ENCODE assay signal across 9 cellular contexts in the genomic region with DNA sequence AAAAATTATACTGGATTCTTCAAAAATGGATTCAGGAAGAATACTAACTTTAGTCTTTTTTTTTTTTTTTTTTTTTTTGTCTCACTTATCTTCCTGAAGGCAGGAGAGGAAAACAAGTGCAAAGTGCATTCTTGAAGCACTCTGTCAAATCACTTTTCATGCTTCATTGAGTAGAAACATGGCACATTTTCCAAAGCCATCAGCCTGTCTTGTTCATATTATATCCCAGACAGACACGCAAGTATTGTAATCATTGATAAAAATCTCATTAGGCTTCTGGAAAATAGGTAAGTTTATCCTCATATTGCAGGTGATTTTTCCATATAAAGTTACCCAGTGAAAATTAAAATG. TPM values are rescaled to one million over a fixed set of nuclear protein-coding genes. Genes with fewer than 3 reads are reported as not detected.
A peak's percentile ranks its signal among the peaks of the same experiment; 100 is the strongest.
DNase-seq lines count a peak whose midpoint lies in the region; ATAC-seq and TF ChIP-seq lines count a peak whose summit lies in the region.
"Had no signal": no experiment of that assay in that cellular context is flagged by ENCODE, and none has a peak within 500 bp of the region (broad histone marks: within the 10 kb centered on the region; RNA-seq: fewer than 3 reads in every experiment).

No MANE protein-coding gene starts in this region.

- H3K27me3 Mint-ChIP-seq in activated naive CD8-positive, alpha-beta T cell, result no peaks in the 10 kb centered on the region
- H3K27me3 Mint-ChIP-seq in activated naive CD8-positive, alpha-beta T cell treated with anti-CD3 and anti-CD28 coated beads for 36 hours, result no peaks in the 10 kb centered on the region
- no peaks in the 10 kb centered on the region for H3K27me3 Mint-ChIP-seq in activated naive CD8-positive, alpha-beta T cell treated with anti-CD3 and anti-CD28 coated beads, Interleukin-2, amount 10 ng/mL, durations not matched to agents 7 days and 5 days

- H3K36me3 ChIP-seq in kidney epithelial cell (ENCODE audit: control insufficient read depth, insufficient read depth, low read length) (no peaks in the 10 kb centered on the region), tibial nerve (peaks cover 0 to 16% (median 0%) of the 10 kb centered on the region in 3 donors), aorta (ENCODE audit: control insufficient read depth in 1 of 2, insufficient read depth in 2 of 2, low read length in 1 of 2) (no peaks in the 10 kb centered on the region)

- TF ChIP-seq EP300 in tibial nerve (IDR thresholded peaks at IDR 0.05), result no peak

- H3K27ac ChIP-seq in tibial nerve (peak overlapping the region in 3 of 4 donors; percentile 86 to 89 (median 89)), aorta (ENCODE audit: low read depth in 1 of 2, low read length in 2 of 2) (no peak overlapping the region)

- H3K36me3 Mint-ChIP-seq in activated naive CD8-positive, alpha-beta T cell, result peaks cover 15% of the 10 kb centered on the region
- peaks cover 7% of the 10 kb centered on the region for H3K36me3 Mint-ChIP-seq in activated naive CD8-positive, alpha-beta T cell treated with anti-CD3 and anti-CD28 coated beads for 36 hours
- peaks cover 4% of the 10 kb centered on the region for H3K36me3 Mint-ChIP-seq in activated naive CD8-positive, alpha-beta T cell treated with anti-CD3 and anti-CD28 coated beads, Interleukin-2, amount 10 ng/mL, durations not matched to agents 7 days and 5 days

- H3K27ac Mint-ChIP-seq in activated naive CD8-positive, alpha-beta T cell, result peak overlapping the region; percentile 22
- H3K27ac Mint-ChIP-seq in activated naive CD8-positive, alpha-beta T cell treated with anti-CD3 and anti-CD28 coated beads for 36 hours, result no peak overlapping the region
- H3K27ac Mint-ChIP-seq in activated naive CD8-positive, alpha-beta T cell treated with anti-CD3 and anti-CD28 coated beads, Interleukin-2, amount 10 ng/mL, durations not matched to agents 7 days and 5 days, result no peak overlapping the region

- H3K4me1 Mint-ChIP-seq in activated naive CD8-positive, alpha-beta T cell (ENCODE audit: low read depth), result peaks cover 23% of the 10 kb centered on the region
- H3K4me1 Mint-ChIP-seq in activated naive CD8-positive, alpha-beta T cell treated with anti-CD3 and anti-CD28 coated beads for 36 hours, result peaks cover 19% of the 10 kb centered on the region
- H3K4me1 Mint-ChIP-seq in activated naive CD8-positive, alpha-beta T cell treated with anti-CD3 and anti-CD28 coated beads, Interleukin-2, amount 10 ng/mL, durations not matched to agents 7 days and 5 days, result peaks cover 3% of the 10 kb centered on the region

- no peaks in the 10 kb centered on the region for H3K9me3 Mint-ChIP-seq in activated naive CD8-positive, alpha-beta T cell (ENCODE audit: low read depth)
- peaks cover 2% of the 10 kb centered on the region for H3K9me3 Mint-ChIP-seq in activated naive CD8-positive, alpha-beta T cell treated with anti-CD3 and anti-CD28 coated beads for 36 hours
- H3K9me3 Mint-ChIP-seq in activated naive CD8-positive, alpha-beta T cell treated with anti-CD3 and anti-CD28 coated beads, Interleukin-2, amount 10 ng/mL, durations not matched to agents 7 days and 5 days, result peaks cover 3% of the 10 kb centered on the region

- H3K4me1 ChIP-seq in tibial nerve (peaks cover 0 to 26% (median 9%) of the 10 kb centered on the region in 4 donors), aorta (ENCODE audit: control insufficient read depth in 1 of 2, insufficient read depth in 2 of 2, low read length in 2 of 2) (no peaks in the 10 kb centered on the region)

- H3K4me3 Mint-ChIP-seq in activated naive CD8-positive, alpha-beta T cell, result peak overlapping the region; percentile 96
- no peak overlapping the region for H3K4me3 Mint-ChIP-seq in activated naive CD8-positive, alpha-beta T cell treated with anti-CD3 and anti-CD28 coated beads for 36 hours
- H3K4me3 Mint-ChIP-seq in activated naive CD8-positive, alpha-beta T cell treated with anti-CD3 and anti-CD28 coated beads, Interleukin-2, amount 10 ng/mL, durations not matched to agents 7 days and 5 days, result peak overlapping the region; percentile 92

- POLR2A ChIA-PET in activated naive CD8-positive, alpha-beta T cell treated with anti-CD3 and anti-CD28 coated beads, Interleukin-2, amount 10 ng/mL, durations not matched to agents 7 days and 5 days (lab: Charles Lee), result no interaction called here

- no peak for DNase-seq in activated naive CD8-positive, alpha-beta T cell treated with anti-CD3 and anti-CD28 coated beads for 36 hours
- no peak for DNase-seq in activated naive CD8-positive, alpha-beta T cell treated with anti-CD3 and anti-CD28 coated beads, Interleukin-2, amount 10 ng/mL, durations not matched to agents 7 days and 5 days
- DNase-seq in kidney epithelial cell (ENCODE audit: low read depth), result no peak
- no peak for DNase-seq in tibial nerve (ENCODE audit: low spot score in 2 of 2)
- no peak for DNase-seq in stimulated activated CD4-positive, alpha-beta T cell treated with anti-CD3 and anti-CD28 coated beads, Interleukin-2, amount 100 ng/mL, for 48 hours
- DNase-seq in aorta, result no peak
- no peak for DNase-seq in NCI-H510A treated with DMSO at 0.1 percent for 48 hours (lab: John Stamatoyannopoulos, UW)
- DNase-seq: DMS153 had no signal

- no peak for ATAC-seq in activated naive CD8-positive, alpha-beta T cell treated with anti-CD3 and anti-CD28 coated beads, Interleukin-2, amount 10 ng/mL, durations not matched to agents 7 days and 5 days (ENCODE audit: low read depth)
- no peak for ATAC-seq in aorta (ENCODE audit: low FRiP score)

- H3K4me3 ChIP-seq in kidney epithelial cell (ENCODE audit: low read depth, low read length) (peak overlapping the region; percentile 73), tibial nerve (peak overlapping the region in 2 of 4 donors; percentile 82 to 91), aorta (ENCODE audit: low read length in 2 of 2) (no peak overlapping the region)

- intact Hi-C loops in aorta (cut with DNase I), result loop anchor here (2.0 to 10.0 kb wide), 3 partner anchors 181 to 1531 kb away; a partner anchor contains a TSS

- H3K9me3 ChIP-seq in tibial nerve, result peaks cover 0 to 6% (median 3%) of the 10 kb centered on the region in 4 donors
- H3K9me3 ChIP-seq in aorta (ENCODE audit: control insufficient read depth, low read length), result no peaks in the 10 kb centered on the region

- TF ChIP-seq CTCF in kidney epithelial cell (IDR thresholded peaks at IDR 0.05; ENCODE audit: insufficient read depth, low read length, poor library complexity, severe bottlenecking), result no peak
- no peak for TF ChIP-seq CTCF in tibial nerve (IDR thresholded peaks at IDR 0.05)

- TF ChIP-seq POLR2A in tibial nerve (IDR thresholded peaks at IDR 0.05), result no peak

- 97 to 100% methylated on average over 1 of the region's 1 CpG for WGBS in tibial nerve, 2 donors
- 98% methylated on average over 1 of the region's 1 CpG for WGBS in aorta, 2 donors

- H3K27me3 ChIP-seq in kidney epithelial cell (ENCODE audit: control insufficient read depth, insufficient read depth, low read length) (no peaks in the 10 kb centered on the region), tibial nerve (no peaks in the 10 kb centered on the region), aorta (ENCODE audit: control insufficient read depth in 1 of 2, insufficient read depth in 2 of 2, low read length in 1 of 2) (no peaks in the 10 kb centered on the region)

RNA-seq across cellular contexts. Expression of a gene that starts 1.3 kb away (rescaled TPM):
- 1 to 10 TPM in 1 of 2 experiments, under 1 TPM in 1; 0.72 to 1.2 TPM for total RNA-seq in activated naive CD8-positive, alpha-beta T cell treated with anti-CD3 and anti-CD28 coated beads for 36 hours
- total RNA-seq in activated naive CD8-positive, alpha-beta T cell treated with anti-CD3 and anti-CD28 coated beads, Interleukin-2, amount 10 ng/mL, durations not matched to agents 7 days and 5 days, result 1 to 10 TPM; 1.7 to 2.7 TPM
- total RNA-seq in kidney epithelial cell (2.5 and 2.9 TPM in 2 replicates), tibial nerve (1 to 10 TPM; 2.9 to 6.7 (median 5.3) TPM), aorta (1 to 10 TPM; 3.2 to 3.8 TPM)
- polyA plus RNA-seq in aorta, result 1 to 10 TPM; 2.5 to 2.8 TPM

Comparison
In these comparisons a context has a peak if more than half of its experiments do, and no peak if none do; other contexts are left out.
1. H3K27ac ChIP-seq: peak in tibial nerve (3 of 4); none in aorta (0 of 2).